Comparison of ENCODE assay signal across 16 cellular contexts in the genomic region with DNA sequence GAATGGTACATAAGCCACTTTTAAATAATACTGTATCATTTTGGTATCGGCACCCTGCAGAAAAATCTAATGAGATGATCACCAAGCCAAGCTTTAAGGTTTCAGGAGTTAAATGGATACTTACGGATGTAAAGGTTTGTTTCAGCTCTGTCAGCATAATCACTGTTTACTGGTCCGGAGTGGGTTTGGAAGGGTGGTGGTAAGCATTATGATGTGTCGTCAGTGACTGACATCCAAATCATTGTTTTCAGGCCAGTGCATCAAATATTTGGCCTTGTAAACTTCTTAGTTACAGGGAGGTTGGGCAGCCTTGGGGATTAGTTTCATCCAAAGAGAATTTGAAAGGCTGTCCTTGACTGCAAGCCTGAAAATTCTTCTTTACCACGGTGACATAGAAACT. TPM values are rescaled to one million over a fixed set of nuclear protein-coding genes. Genes with fewer than 3 reads are reported as not detected.
DNase-seq lines count a peak whose midpoint lies in the region; ATAC-seq, FAIRE-seq and TF ChIP-seq lines count a peak whose summit lies in the region.
"Had no signal": no experiment of that assay in that cellular context is flagged by ENCODE, and none has a peak within 500 bp of the region (broad histone marks: within the 10 kb centered on the region; RNA-seq: fewer than 3 reads in every experiment).

No MANE protein-coding gene starts in this region.

- POLR2A ChIA-PET in A549 (lab: Yijun Ruan, JAX): no interaction called here
- POLR2A ChIA-PET in IMR-90 (lab: Charles Lee; ENCODE audit: unreplicated experiment): no interaction called here
- POLR2A ChIA-PET in PC-3 (lab: Charles Lee; ENCODE audit: unreplicated experiment): interaction anchor here (0.6 kb wide), 1 partner anchor 324 kb away, joined by 3 read pairs; the partner anchor contains the start of gene SRSF7

- no peak for TF ChIP-seq POLR2A in A549 (IDR thresholded peaks at IDR 0.05; ENCODE audit: low read length)
- no peak for TF ChIP-seq POLR2A in IMR-90 (IDR thresholded peaks at IDR 0.05; ENCODE audit: low read depth, low read length)

- H2AK9ac ChIP-seq in IMR-90 (replicated peaks; ENCODE audit: low read depth, low read length, poor library complexity): no peak overlapping the region

- H4K91ac ChIP-seq in IMR-90 (ENCODE audit: insufficient read depth, low read depth, low read length): no peak overlapping the region

- intact Hi-C loops in IMR-90 (cut with micrococcal nuclease) (no loop called here), PC-3 (cut with micrococcal nuclease) (loop anchor here (2.0 kb wide), 2 partner anchors 30 to 50 kb away; partner anchors contain the start of gene ATL2), dorsolateral prefrontal cortex (cut with DNase I) (no loop called here)
- intact Hi-C loops in activated T-helper 1 cell treated with anti-CD3 and anti-CD28 coated beads, Interleukin-12 subunit alpha, Interleukin-12 subunit beta, Interleukin-2, Interleukin-4 antibody, amounts not matched to agents 30 ng/mL and 10 ng/mL and 1 ng/mL, durations not matched to agents 14 hours and 24 hours and 36 hours (cut with micrococcal nuclease): no loop called here

- H3K9ac ChIP-seq in IMR-90 (ENCODE audit: low read depth, low read length) (no peak overlapping the region), PC-3 (ENCODE audit: low read length) (0 out of 2 replicates have a peak overlapping the region, but pooled peaks have one; percentile 4)
- H3K9ac ChIP-seq: BLaER1, KMS-11 had no signal

- no peak overlapping the region for H2BK5ac ChIP-seq in IMR-90 (ENCODE audit: low read depth, low read length, poor library complexity, severe bottlenecking)

- TF ChIP-seq CTCF in A549 (IDR thresholded peaks at IDR 0.05) (no peak), IMR-90 (conservative IDR thresholded peaks at IDR 0.05; ENCODE audit: low read depth, low read length) (no peak), PC-3 (conservative IDR thresholded peaks at IDR 0.05; ENCODE audit: low read depth, low read length) (no peak), dorsolateral prefrontal cortex (IDR thresholded peaks at IDR 0.05 in 54 of 56, conservative IDR thresholded peaks at IDR 0.05 in 2 of 56; ENCODE audit: low read depth in 1 of 56, partially characterized antibody in 56 of 56) (no peak)

- CTCF ChIA-PET in A549 (lab: Yijun Ruan, JAX) (interaction anchor here (1.8 kb wide), 1 partner anchor 38 kb away, joined by 8 read pairs; no protein-coding TSS in a partner anchor), IMR-90 (lab: Yijun Ruan, JAX) (no interaction called here), PC-3 (lab: Charles Lee) (no interaction called here)

- dilution Hi-C loops in IMR-90 (cut with HindIII; ENCODE audit: low sequenced_read_pairs, unreplicated experiment): no loop called here

- no peak overlapping the region for H3K4me3 ChIP-seq in A549
- no peak overlapping the region for H3K4me3 ChIP-seq in IMR-90 (ENCODE audit: insufficient read depth, low read depth, low read length)
- no peak overlapping the region for H3K4me3 ChIP-seq in PC-3 (ENCODE audit: low read length)
- H3K4me3 ChIP-seq in dorsolateral prefrontal cortex: no peak overlapping the region
- H3K4me3 ChIP-seq: BLaER1 had no signal

- H4K5ac ChIP-seq in IMR-90 (ENCODE audit: low read depth, low read length): no peak overlapping the region

- no peaks in the 10 kb centered on the region for H3F3A ChIP-seq in PC-3 (ENCODE audit: low read length, unreplicated experiment)

- H3K79me2 ChIP-seq in PC-3 (ENCODE audit: low read length): no peaks in the 10 kb centered on the region

- no peaks in the 10 kb centered on the region for H3K36me3 Mint-ChIP-seq in activated T-helper 1 cell treated with anti-CD3 and anti-CD28 coated beads, Interleukin-12 subunit alpha, Interleukin-12 subunit beta, Interleukin-2, Interleukin-4 antibody, amounts not matched to agents 30 ng/mL and 10 ng/mL and 1 ng/mL, durations not matched to agents 14 hours and 24 hours and 36 hours (ENCODE audit: low read depth)
- H3K36me3 Mint-ChIP-seq: CD14-positive monocyte; CD4-positive, alpha-beta memory T cell had no signal

- no peak overlapping the region for H3K56ac ChIP-seq in IMR-90 (ENCODE audit: extremely low read depth, insufficient read depth, low read length)

- H3K9me1 ChIP-seq in IMR-90 (ENCODE audit: insufficient read depth, low read length): no peaks in the 10 kb centered on the region

- H2AK5ac ChIP-seq in IMR-90 (ENCODE audit: low read depth, low read length): no peak overlapping the region

- no peak for ATAC-seq in A549
- no peak for ATAC-seq in IMR-90 (ENCODE audit: low read depth)
- peak; percentile 84 for ATAC-seq in PC-3
- no peak for ATAC-seq in HG02759 (IDR thresholded peaks at IDR 0.05; ENCODE audit: unreplicated experiment)

- H3K79me1 ChIP-seq in IMR-90 (ENCODE audit: low read depth in 1 of 2, low read length in 2 of 2): no peaks in the 10 kb centered on the region

- no peaks in the 10 kb centered on the region for H3K9me3 Mint-ChIP-seq in activated T-helper 1 cell treated with anti-CD3 and anti-CD28 coated beads, Interleukin-12 subunit alpha, Interleukin-12 subunit beta, Interleukin-2, Interleukin-4 antibody, amounts not matched to agents 30 ng/mL and 10 ng/mL and 1 ng/mL, durations not matched to agents 14 hours and 24 hours and 36 hours
- H3K9me3 Mint-ChIP-seq: CD4-positive, alpha-beta memory T cell had no signal

- no peaks in the 10 kb centered on the region for H4K20me1 ChIP-seq in IMR-90 (ENCODE audit: insufficient read depth, low read length)
- no peaks in the 10 kb centered on the region for H4K20me1 ChIP-seq in PC-3 (ENCODE audit: low read length)
- H4K20me1 ChIP-seq: BLaER1 had no signal

- H4K8ac ChIP-seq in IMR-90 (ENCODE audit: low read depth in 2 of 2, low read length in 2 of 2): no peak overlapping the region

- BruUV-seq in IMR-90 (replicated peaks; lab: Mats Ljungman, UMichigan) (no TSS peak), PC-3 (replicated peaks; lab: Mats Ljungman, UMichigan) (no TSS peak)

- no peak overlapping the region for H3K27ac ChIP-seq in A549
- H3K27ac ChIP-seq in IMR-90 (ENCODE audit: insufficient read depth, low read length): no peak overlapping the region
- H3K27ac ChIP-seq in PC-3 (ENCODE audit: low read length): peak overlapping the region; percentile 55
- no peak overlapping the region for H3K27ac ChIP-seq in dorsolateral prefrontal cortex
- H3K27ac ChIP-seq: BLaER1, KMS-11 had no signal

- DNase-seq in A549 (ENCODE audit: low read depth in 1 of 2, low spot score in 1 of 2): no peak
- DNase-seq in IMR-90: no peak
- DNase-seq in PC-3: peak; percentile 60
- DNase-seq in activated T-helper 1 cell treated with anti-CD3 and anti-CD28 coated beads, Interleukin-12 subunit alpha, Interleukin-12 subunit beta, Interleukin-2, Interleukin-4 antibody, amounts not matched to agents 30 ng/mL and 10 ng/mL and 1 ng/mL, durations not matched to agents 14 hours and 24 hours and 36 hours (ENCODE audit: low spot score): no peak
- DNase-seq in dorsolateral prefrontal cortex: no peak
- DNase-seq: CD4-positive, alpha-beta memory T cell; DMS79 treated with DMSO at 0.1 percent for 48 hours; GF-D8; GOT3; H7 had no signal

- no peak for TF ChIP-seq EP300 in A549 (IDR thresholded peaks at IDR 0.05)

- peaks cover 7% of the 10 kb centered on the region for H3K27me3 Mint-ChIP-seq in activated T-helper 1 cell treated with anti-CD3 and anti-CD28 coated beads, Interleukin-12 subunit alpha, Interleukin-12 subunit beta, Interleukin-2, Interleukin-4 antibody, amounts not matched to agents 30 ng/mL and 10 ng/mL and 1 ng/mL, durations not matched to agents 14 hours and 24 hours and 36 hours (ENCODE audit: insufficient read depth)

- no peak overlapping the region for H2AFZ ChIP-seq in IMR-90 (replicated peaks; ENCODE audit: low read length, poor library complexity)
- peak overlapping the region; percentile 36 for H2AFZ ChIP-seq in PC-3 (ENCODE audit: low read length)

- H3K27me3 ChIP-seq in IMR-90 (ENCODE audit: control insufficient read depth, insufficient read depth, low read length): peaks cover 37% of the 10 kb centered on the region
- no peaks in the 10 kb centered on the region for H3K27me3 ChIP-seq in PC-3 (ENCODE audit: low read length)
- peaks cover 0 to 2% (median 0%) of the 10 kb centered on the region in 45 donors for H3K27me3 ChIP-seq in dorsolateral prefrontal cortex
- H3K27me3 ChIP-seq: BLaER1 had no signal

- H3K14ac ChIP-seq in IMR-90 (replicated peaks; ENCODE audit: low read depth, low read length): no peak overlapping the region

- in situ Hi-C loops in IMR-90 (cut with MboI; ENCODE audit: low sequenced_read_pairs): no loop called here

- H2BK120ac ChIP-seq in IMR-90 (ENCODE audit: low read depth, low read length): no peak overlapping the region

- H3K9me3 ChIP-seq in A549 (no peaks in the 10 kb centered on the region), IMR-90 (ENCODE audit: control insufficient read depth, insufficient read depth, low read length) (no peaks in the 10 kb centered on the region), PC-3 (ENCODE audit: low read length) (no peaks in the 10 kb centered on the region)
- H3K9me3 ChIP-seq: BLaER1 had no signal

- no peak overlapping the region for H3K4ac ChIP-seq in IMR-90 (ENCODE audit: low read depth, low read length)

- no peaks in the 10 kb centered on the region for H3K9me2 ChIP-seq in PC-3 (replicated peaks; ENCODE audit: low read length)

- no peak for FAIRE-seq in A549 (lab: Jason Lieb, UNC)
- FAIRE-seq: A204.1, HTR-8/SVneo had no signal

- H3K27ac Mint-ChIP-seq in activated T-helper 1 cell treated with anti-CD3 and anti-CD28 coated beads, Interleukin-12 subunit alpha, Interleukin-12 subunit beta, Interleukin-2, Interleukin-4 antibody, amounts not matched to agents 30 ng/mL and 10 ng/mL and 1 ng/mL, durations not matched to agents 14 hours and 24 hours and 36 hours: no peak overlapping the region
- H3K27ac Mint-ChIP-seq: CD14-positive monocyte had no signal

- H3K4me2 ChIP-seq in A549 (no peak overlapping the region), IMR-90 (ENCODE audit: low read depth, low read length) (no peak overlapping the region), PC-3 (ENCODE audit: low read length) (peak overlapping the region; percentile 43)
- H3K4me2 ChIP-seq: BLaER1, KMS-11 had no signal

- 95% methylated on average over 5 of the region's 5 CpGs for WGBS in A549 (ENCODE audit: missing lambda C conversion rate)
- 25% methylated on average over 2 of the region's 5 CpGs; no CpG with 5 or more reads in 1 of the 2 experiments for WGBS in IMR-90 (ENCODE audit: extremely low coverage in 2 of 2, insufficient read length in 1 of 2), 2 experiments

- no peaks in the 10 kb centered on the region for H3K4me1 Mint-ChIP-seq in activated T-helper 1 cell treated with anti-CD3 and anti-CD28 coated beads, Interleukin-12 subunit alpha, Interleukin-12 subunit beta, Interleukin-2, Interleukin-4 antibody, amounts not matched to agents 30 ng/mL and 10 ng/mL and 1 ng/mL, durations not matched to agents 14 hours and 24 hours and 36 hours (ENCODE audit: low read depth)
- H3K4me1 Mint-ChIP-seq: CD14-positive monocyte; CD4-positive, alpha-beta memory T cell had no signal

- no peak overlapping the region for H2BK15ac ChIP-seq in IMR-90 (ENCODE audit: low read depth, low read length)

- H3K4me1 ChIP-seq in A549: no peaks in the 10 kb centered on the region; the same call in 2 of the 3 replicates
- no peaks in the 10 kb centered on the region for H3K4me1 ChIP-seq in IMR-90 (ENCODE audit: control insufficient read depth, insufficient read depth, low read length)
- H3K4me1 ChIP-seq in PC-3 (ENCODE audit: insufficient read depth, low read length): peaks cover 18% of the 10 kb centered on the region
- H3K4me1 ChIP-seq: BLaER1 had no signal

- TF ChIP-seq RAD21 in A549 (conservative IDR thresholded peaks at IDR 0.05 in 1 of 2, IDR thresholded peaks at IDR 0.05 in 1 of 2): no peak
- no peak for TF ChIP-seq RAD21 in IMR-90 (IDR thresholded peaks at IDR 0.05; ENCODE audit: low read length)

- H3K36me3 ChIP-seq in IMR-90 (ENCODE audit: control insufficient read depth, insufficient read depth, low read length) (no peaks in the 10 kb centered on the region), PC-3 (ENCODE audit: low read depth, low read length) (no peaks in the 10 kb centered on the region)
- H3K36me3 ChIP-seq: BLaER1 had no signal

- no peak overlapping the region for H3K4me3 Mint-ChIP-seq in activated T-helper 1 cell treated with anti-CD3 and anti-CD28 coated beads, Interleukin-12 subunit alpha, Interleukin-12 subunit beta, Interleukin-2, Interleukin-4 antibody, amounts not matched to agents 30 ng/mL and 10 ng/mL and 1 ng/mL, durations not matched to agents 14 hours and 24 hours and 36 hours
- H3K4me3 Mint-ChIP-seq: CD14-positive monocyte; CD4-positive, alpha-beta memory T cell had no signal

- no peak overlapping the region for H3K18ac ChIP-seq in IMR-90 (ENCODE audit: low read depth, low read length)

- H2BK20ac ChIP-seq in IMR-90 (ENCODE audit: low read depth, low read length): no peak overlapping the region

- no peak overlapping the region for H3K23ac ChIP-seq in IMR-90 (ENCODE audit: low read depth, low read length)

RNA-seq across cellular contexts. Expression of gene ATL2, which starts 50.0 kb away (rescaled TPM):
- polyA plus RNA-seq in A549 (2011; rRNA removed): 75.1 and 85.3 TPM in 2 replicates
- 37.1 and 61.7 TPM in 2 replicates for polyA plus RNA-seq in A549 (2012; cell fraction: cytosol; rRNA removed)
- polyA plus RNA-seq in A549 (2012; cell fraction: nucleus; rRNA removed): 50.1 and 55.6 TPM in 2 replicates
- polyA plus RNA-seq in A549 (2017; fragmentation: RNase III; extraction: RNeasy Plus Mini Kit Qiagen cat#74134 plus additional on column Dnase treatment): 77.5 to 83.0 TPM (median 77.6 TPM) in 3 replicates
- 47.7 and 51.2 TPM in 2 replicates for polyA minus RNA-seq in A549 (2011; rRNA and poly(A)+ RNA removed)
- 62.6 and 83.6 TPM in 2 replicates for total RNA-seq in IMR-90 (2012; rRNA removed)
- 16.0 and 22.1 TPM in 2 replicates for polyA plus RNA-seq in IMR-90 (2012; rRNA removed)
- 5.3 and 8.6 TPM in 2 replicates for polyA plus RNA-seq in IMR-90 (2012; cell fraction: cytosol; rRNA removed)
- polyA plus RNA-seq in IMR-90 (2012; cell fraction: nucleus; rRNA removed; ENCODE audit: low replicate concordance): 11.8 and 28.8 TPM in 2 replicates
- total RNA-seq in PC-3 (2014; rRNA removed): 65.3 and 89.4 TPM in 2 replicates
- 62.1 and 72.5 TPM in 2 replicates for total RNA-seq in activated T-helper 1 cell treated with anti-CD3 and anti-CD28 coated beads, Interleukin-12 subunit alpha, Interleukin-12 subunit beta, Interleukin-2, Interleukin-4 antibody, amounts not matched to agents 30 ng/mL and 10 ng/mL and 1 ng/mL, durations not matched to agents 14 hours and 24 hours and 36 hours
- 100 to 1,000 TPM in 2 of 120 experiments, 10 to 100 TPM in 118; 36.1 to 104 (median 69.2) TPM for total RNA-seq in dorsolateral prefrontal cortex
